In genomic region chr4:55887594-55887993, GRCh38 we compare ENCODE assay signal across 14 cellular contexts. TPM values are rescaled to one million over a fixed set of nuclear protein-coding genes. Genes with fewer than 3 reads are reported as not detected.
DNase-seq lines count a peak whose midpoint lies in the region; ATAC-seq and TF ChIP-seq lines count a peak whose summit lies in the region.
"Had no signal": no experiment of that assay in that cellular context is flagged by ENCODE, and none has a peak within 500 bp of the region (broad histone marks: within the 10 kb centered on the region; RNA-seq: fewer than 3 reads in every experiment).

No MANE protein-coding gene starts in this region.

- no peaks in the 10 kb centered on the region for H4K20me1 ChIP-seq in DOHH2 (ENCODE audit: control insufficient read depth, insufficient read depth, low read depth, low read length)
- no peaks in the 10 kb centered on the region for H4K20me1 ChIP-seq in SK-N-SH (ENCODE audit: insufficient read depth)
- H4K20me1 ChIP-seq: BLaER1 had no signal

- H3K36me3 ChIP-seq in DOHH2 (ENCODE audit: control insufficient read depth, low read length) (peaks cover 60% of the 10 kb centered on the region), SK-N-SH (replicated peaks in 1 of 2; ENCODE audit: control insufficient read depth in 1 of 2, insufficient read depth in 2 of 2, low read length in 1 of 2) (peaks cover 66 to 72% of the 10 kb centered on the region in 2 experiments), mesenchymal stem cell (ENCODE audit: control insufficient read depth in 1 of 2, insufficient read depth in 2 of 2, low read depth in 1 of 2, low read length in 2 of 2) (peaks cover 3 to 83% of the 10 kb centered on the region in 2 experiments)

- H3K79me2 ChIP-seq in DOHH2 (ENCODE audit: control insufficient read depth, low read length) (peaks cover 64% of the 10 kb centered on the region), SK-N-SH (ENCODE audit: insufficient read depth) (no peaks in the 10 kb centered on the region)

- H3K4me2 ChIP-seq in DOHH2 (ENCODE audit: low read length) = peak overlapping the region; percentile 74
- no peak overlapping the region for H3K4me2 ChIP-seq in SK-N-SH
- H3K4me2 ChIP-seq in mesenchymal stem cell (ENCODE audit: low read length, poor library complexity, severe bottlenecking) = no peak overlapping the region
- H3K4me2 ChIP-seq: BLaER1 had no signal

- H3K27ac ChIP-seq in DOHH2 (ENCODE audit: low read depth, low read length) (peak overlapping the region; percentile 96), SK-N-SH (ENCODE audit: low read depth in 2 of 2, low read length in 1 of 2) (peak overlapping the region in 1 of 2 experiments; percentile 11; a peak in 1 of 4 replicates), mesenchymal stem cell (ENCODE audit: low read length, poor library complexity, severe bottlenecking) (no peak overlapping the region)
- H3K27ac ChIP-seq: BLaER1, epithelial cell of prostate, stomach had no signal

- H3K9me3 ChIP-seq in DOHH2 (ENCODE audit: control insufficient read depth, insufficient read depth, low read length) (no peaks in the 10 kb centered on the region), SK-N-SH (no peaks in the 10 kb centered on the region), mesenchymal stem cell (ENCODE audit: control insufficient read depth, low read length) (no peaks in the 10 kb centered on the region)
- H3K9me3 ChIP-seq: BLaER1, stomach had no signal

- no peaks in the 10 kb centered on the region for H3K9me2 ChIP-seq in DOHH2 (replicated peaks; ENCODE audit: control insufficient read depth, low read length)
- H3K9me2 ChIP-seq in SK-N-SH = no peaks in the 10 kb centered on the region

- H3K9me3 Mint-ChIP-seq in T-cell = no peaks in the 10 kb centered on the region
- H3K9me3 Mint-ChIP-seq: activated T-helper 17 cell treated with anti-CD3 and anti-CD28 coated beads, Interleukin-2, amount 50 U/mL, for 72 hours; nephron had no signal

- intact Hi-C loops in left colon (cut with DNase I, micrococcal nuclease) = no loop called here

- no peak overlapping the region for H2BK5ac ChIP-seq in mesenchymal stem cell (ENCODE audit: low read depth, low read length, poor library complexity, severe bottlenecking)

- no peak overlapping the region for H4K91ac ChIP-seq in mesenchymal stem cell (ENCODE audit: low read length)

- ATAC-seq in HG03354 (IDR thresholded peaks at IDR 0.05; ENCODE audit: poor library complexity, severe bottlenecking, unreplicated experiment) = peak; percentile 48
- ATAC-seq in left colon = no peak
- no peak for ATAC-seq in T-cell (replicated peaks in 1 of 4)
- ATAC-seq: activated T-helper 17 cell treated with anti-CD3 and anti-CD28 coated beads, Interleukin-2, amount 50 U/mL, for 72 hours had no signal

- TF ChIP-seq CTCF in DOHH2 (IDR thresholded peaks at IDR 0.05; ENCODE audit: low read depth, low read length, poor library complexity, severe bottlenecking) (peak; percentile 63), SK-N-SH (IDR thresholded peaks at IDR 0.05) (0 out of 2 replicates have a peak, but pooled peaks have one; percentile 10)

- no peak for TF ChIP-seq RAD21 in SK-N-SH (IDR thresholded peaks at IDR 0.05; ENCODE audit: low read length)

- no peak overlapping the region for H3K14ac ChIP-seq in mesenchymal stem cell (ENCODE audit: low read length in 2 of 2)

- no peak overlapping the region for H3K4ac ChIP-seq in mesenchymal stem cell (ENCODE audit: low read depth in 1 of 2, low read length in 2 of 2)

- no peak overlapping the region for H2BK120ac ChIP-seq in mesenchymal stem cell (ENCODE audit: low read depth, low read length)

- peaks cover 29 to 38% (median 29%) of the 10 kb centered on the region in 3 donors for H3K4me1 Mint-ChIP-seq in T-cell
- H3K4me1 Mint-ChIP-seq: activated T-helper 17 cell treated with anti-CD3 and anti-CD28 coated beads, Interleukin-2, amount 50 U/mL, for 72 hours; nephron had no signal

- peaks cover 5% of the 10 kb centered on the region for H3K79me1 ChIP-seq in mesenchymal stem cell (replicated peaks; ENCODE audit: low read length, poor library complexity, severe bottlenecking)

- H3F3A ChIP-seq in DOHH2 (ENCODE audit: control insufficient read depth, insufficient read depth) (peaks cover 34% of the 10 kb centered on the region), SK-N-SH (replicated peaks; ENCODE audit: insufficient read depth) (peaks cover 4% of the 10 kb centered on the region)

- H2AFZ ChIP-seq in SK-N-SH (ENCODE audit: low read depth) (no peak overlapping the region), mesenchymal stem cell (ENCODE audit: low read depth, low read length) (no peak overlapping the region)

- H3K4me3 ChIP-seq in DOHH2 (ENCODE audit: low read length) (peak overlapping the region; percentile 75), SK-N-SH (ENCODE audit: low read depth in 2 of 2, low read length in 1 of 2) (no peak overlapping the region), mesenchymal stem cell (ENCODE audit: insufficient read depth in 1 of 2, low read depth in 1 of 2, low read length in 2 of 2) (no peak overlapping the region)
- H3K4me3 ChIP-seq: BLaER1, stomach had no signal

- H4K8ac ChIP-seq in mesenchymal stem cell (ENCODE audit: low read length) = no peak overlapping the region

- POLR2A ChIA-PET in SK-N-SH (lab: Yijun Ruan, JAX) (no interaction called here), T-cell (lab: Charles Lee) (interaction anchor here in 1 of 2 donors (0.7 kb wide), 1 partner anchor 120 kb away, joined by 4 read pairs; no protein-coding TSS in a partner anchor)

- H3K27me3 ChIP-seq in DOHH2 (ENCODE audit: control insufficient read depth, low read length) (no peaks in the 10 kb centered on the region), SK-N-SH (ENCODE audit: insufficient read depth) (no peaks in the 10 kb centered on the region), mesenchymal stem cell (ENCODE audit: control insufficient read depth in 1 of 2, insufficient read depth in 1 of 2, low read length in 2 of 2) (no peaks in the 10 kb centered on the region)
- H3K27me3 ChIP-seq: BLaER1, stomach had no signal

- H3K4me3 Mint-ChIP-seq in T-cell = no peak overlapping the region
- H3K4me3 Mint-ChIP-seq: activated T-helper 17 cell treated with anti-CD3 and anti-CD28 coated beads, Interleukin-2, amount 50 U/mL, for 72 hours; nephron had no signal

- WGBS in SK-N-SH (ENCODE audit: low lambda C conversion rate) = 64% methylated on average over 1 of the region's 1 CpG
- WGBS in mesenchymal stem cell = 100% methylated on average over 1 of the region's 1 CpG

- peaks cover 26% of the 10 kb centered on the region for H3K36me3 Mint-ChIP-seq in T-cell

- no peak overlapping the region for H3K18ac ChIP-seq in mesenchymal stem cell (ENCODE audit: low read depth in 1 of 2, low read length in 2 of 2)

- no peak for TF ChIP-seq EP300 in SK-N-SH (IDR thresholded peaks at IDR 0.05; ENCODE audit: borderline replicate concordance in 1 of 2, low read depth in 1 of 2, low read length in 1 of 2)

- H2BK15ac ChIP-seq in mesenchymal stem cell (ENCODE audit: low read depth, poor library complexity, severe bottlenecking) = no peak overlapping the region

- H2AK5ac ChIP-seq in mesenchymal stem cell (ENCODE audit: low read length, severe bottlenecking) = no peak overlapping the region

- peak overlapping the region in 1 of 2 donors; percentile 34 for H3K27ac Mint-ChIP-seq in T-cell
- H3K27ac Mint-ChIP-seq: activated T-helper 17 cell treated with anti-CD3 and anti-CD28 coated beads, Interleukin-2, amount 50 U/mL, for 72 hours; nephron had no signal

- no peaks in the 10 kb centered on the region for H3K27me3 Mint-ChIP-seq in T-cell
- H3K27me3 Mint-ChIP-seq: activated T-helper 17 cell treated with anti-CD3 and anti-CD28 coated beads, Interleukin-2, amount 50 U/mL, for 72 hours had no signal

- no peak overlapping the region for H2BK12ac ChIP-seq in mesenchymal stem cell (ENCODE audit: low read length in 2 of 2)

- DNase-seq in SK-N-SH (no peak), mesenchymal stem cell (peak; percentile 9), left colon (no peak), GM03348 (ENCODE audit: low spot score) (no peak), T-cell (no peak)
- DNase-seq: mammary epithelial cell, NCI-H226, stomach had no signal

- H3K4me1 ChIP-seq in DOHH2 (ENCODE audit: control insufficient read depth, low read length) (peaks cover 95% of the 10 kb centered on the region), SK-N-SH (ENCODE audit: control insufficient read depth in 1 of 2, insufficient read depth in 2 of 2, low read depth in 1 of 2, low read length in 1 of 2) (peaks cover 0 to 4% of the 10 kb centered on the region in 2 experiments; a peak in 1 of 4 replicates), mesenchymal stem cell (ENCODE audit: control insufficient read depth, insufficient read depth, low read depth, low read length) (peaks cover 2% of the 10 kb centered on the region)
- H3K4me1 ChIP-seq: stomach had no signal

- CTCF ChIA-PET in SK-N-SH (lab: Yijun Ruan, JAX) = interaction anchor here (0.9 to 1.5 kb wide), 5 partner anchors 20 to 541 kb away, joined by 4 to 5 read pairs (median 4); partner anchors contain the start of genes CEP135 and SRD5A3
- CTCF ChIA-PET in T-cell (lab: Charles Lee) = interaction anchor here in 1 of 2 donors (0.7 kb wide), 1 partner anchor 59 kb away, joined by 4 read pairs; no protein-coding TSS in a partner anchor

- no peak overlapping the region for H3K9ac ChIP-seq in SK-N-SH
- H3K9ac ChIP-seq in mesenchymal stem cell (ENCODE audit: low read length) = no peak overlapping the region
- H3K9ac ChIP-seq: BLaER1 had no signal

- H3K23ac ChIP-seq in mesenchymal stem cell (ENCODE audit: low read length in 2 of 2) = no peak overlapping the region

TF ChIP-seq in SK-N-SH, 30 proteins besides CTCF, POLR2A, EP300 and RAD21:
- TF ChIP-seq SIN3A (IDR thresholded peaks at IDR 0.05; ENCODE audit: borderline replicate concordance, low read depth, low read length) (no peak), PBX3 (IDR thresholded peaks at IDR 0.05) (no peak), NFIC (IDR thresholded peaks at IDR 0.05; ENCODE audit: borderline replicate concordance) (no peak), TAF1 (IDR thresholded peaks at IDR 0.05; ENCODE audit: borderline replicate concordance, low read depth, low read length) (no peak), EZH2phosphoT487 (IDR thresholded peaks at IDR 0.05; ENCODE audit: borderline replicate concordance, low read depth) (no peak)

RNA-seq across cellular contexts. Expression of gene EXOC1, which starts 34.1 kb away (rescaled TPM):
- polyA plus RNA-seq in SK-N-SH (2012; rRNA removed) = 13.5 and 20.7 TPM in 2 replicates
- 15.5 and 19.9 TPM in 2 replicates for polyA plus RNA-seq in SK-N-SH (2012; cell fraction: cytosol; rRNA removed)
- 21.3 and 44.5 TPM in 2 replicates for polyA plus RNA-seq in SK-N-SH (2012; cell fraction: nucleus; rRNA removed)
- polyA plus RNA-seq in mesenchymal stem cell (2013, experiment 1 of 2) = 26.6 TPM
- polyA plus RNA-seq in mesenchymal stem cell (2013, experiment 2 of 2) = 27.0 TPM
- total RNA-seq in left colon = 10 to 100 TPM; 37.1 to 43.8 TPM
- total RNA-seq in T-cell = 10 to 100 TPM; 20.8 to 37.0 (median 34.7) TPM
